12 cellular contexts compared by ENCODE assay signal in the genomic region with DNA sequence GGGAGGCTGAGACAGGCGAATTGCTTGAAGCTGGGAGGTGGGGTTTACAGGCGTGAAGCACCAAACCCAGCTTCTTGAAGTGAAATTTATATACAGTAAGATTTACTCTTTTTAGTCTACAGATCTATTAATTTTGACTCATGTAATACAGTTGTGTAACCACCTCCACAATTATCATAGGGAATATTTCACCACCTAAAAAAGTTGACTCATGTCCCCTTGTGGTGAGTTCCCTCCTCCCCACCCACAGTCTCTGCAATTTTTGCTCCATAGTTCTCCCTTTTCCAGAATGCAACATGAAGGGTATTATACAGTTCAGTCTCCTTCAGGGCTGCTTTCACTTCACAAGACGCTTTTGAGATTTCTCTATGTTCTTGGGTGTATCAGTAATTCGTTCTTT.
DNase-seq lines count a peak whose midpoint lies in the region; ATAC-seq lines count a peak whose summit lies in the region.
"Had no signal": no experiment of that assay in that cellular context is flagged by ENCODE, and none has a peak within 500 bp of the region (broad histone marks: within the 10 kb centered on the region; RNA-seq: fewer than 3 reads in every experiment).

No MANE protein-coding gene starts in this region.

- H3K9me3 Mint-ChIP-seq in stimulated activated naive CD8-positive, alpha-beta T cell treated with anti-CD3 and anti-CD28 coated beads, Interleukin-15, amount 100 ng/mL, for 72 hours = no peaks in the 10 kb centered on the region
- H3K9me3 Mint-ChIP-seq in stimulated activated naive B cell treated with anti-CD40 and anti-IgM and Interleukin-4, amounts not matched to agents 10 μg/mL and 1 μg/mL and 100 μg/mL, for 72 hours = no peaks in the 10 kb centered on the region
- H3K9me3 Mint-ChIP-seq: IgD-negative memory B cell had no signal

- H3K36me3 Mint-ChIP-seq in stimulated activated naive B cell treated with anti-CD40 and anti-IgM and Interleukin-4, amounts not matched to agents 10 μg/mL and 1 μg/mL and 100 μg/mL, for 72 hours = no peaks in the 10 kb centered on the region

- no peak for DNase-seq in stimulated activated naive CD8-positive, alpha-beta T cell treated with anti-CD3 and anti-CD28 coated beads, Interleukin-15, Interleukin-2, amounts not matched to agents 100 U/mL and 50 U/mL, for 24 hours
- DNase-seq in stimulated activated naive CD8-positive, alpha-beta T cell treated with anti-CD3 and anti-CD28 coated beads, Interleukin-15, amount 100 ng/mL, for 72 hours = no peak
- peak; percentile 63 for DNase-seq in SIG-M5 (lab: John Stamatoyannopoulos, UW)
- DNase-seq in glomerular visceral epithelial cell (ENCODE audit: extremely low spot score) = peak; percentile 28
- DNase-seq in stimulated activated naive B cell treated with anti-CD40 and anti-IgM and Interleukin-4, amounts not matched to agents 10 μg/mL and 1 μg/mL and 100 μg/mL, for 72 hours = no peak
- DNase-seq: activated effector memory CD4-positive, alpha-beta T cell treated with anti-CD3 and anti-CD28 coated beads, Interleukin-2, amount 50 U/mL, for 16 hours; sigmoid colon; WERI-Rb-1 had no signal

- peak; percentile 55 for ATAC-seq in stimulated activated naive CD8-positive, alpha-beta T cell treated with anti-CD3 and anti-CD28 coated beads, Interleukin-15, Interleukin-2, amounts not matched to agents 100 U/mL and 50 U/mL, for 24 hours
- no peak for ATAC-seq in stimulated activated naive CD8-positive, alpha-beta T cell treated with anti-CD3 and anti-CD28 coated beads, Interleukin-15, amount 100 ng/mL, for 72 hours
- no peak for ATAC-seq in HG03045 (IDR thresholded peaks at IDR 0.05; ENCODE audit: unreplicated experiment)
- ATAC-seq in GM18517 (IDR thresholded peaks at IDR 0.05; ENCODE audit: unreplicated experiment) = no peak
- ATAC-seq in stimulated activated naive B cell treated with anti-CD40 and anti-IgM and Interleukin-4, amounts not matched to agents 10 μg/mL and 1 μg/mL and 100 μg/mL, for 72 hours (replicated peaks) = no peak
- no peak for ATAC-seq in HG02840 (IDR thresholded peaks at IDR 0.05; ENCODE audit: low FRiP score, unreplicated experiment)

- peaks cover 33% of the 10 kb centered on the region for H3K4me1 Mint-ChIP-seq in stimulated activated naive CD8-positive, alpha-beta T cell treated with anti-CD3 and anti-CD28 coated beads, Interleukin-15, amount 100 ng/mL, for 72 hours
- H3K4me1 Mint-ChIP-seq in stimulated activated naive B cell treated with anti-CD40 and anti-IgM and Interleukin-4, amounts not matched to agents 10 μg/mL and 1 μg/mL and 100 μg/mL, for 72 hours = peaks cover 22 to 54% of the 10 kb centered on the region in 2 donors

- no peak overlapping the region for H3K27ac Mint-ChIP-seq in stimulated activated naive CD8-positive, alpha-beta T cell treated with anti-CD3 and anti-CD28 coated beads, Interleukin-15, amount 100 ng/mL, for 72 hours
- no peak overlapping the region for H3K27ac Mint-ChIP-seq in stimulated activated naive B cell treated with anti-CD40 and anti-IgM and Interleukin-4, amounts not matched to agents 10 μg/mL and 1 μg/mL and 100 μg/mL, for 72 hours
- H3K27ac Mint-ChIP-seq: IgD-negative memory B cell had no signal

- H3K27me3 Mint-ChIP-seq in stimulated activated naive CD8-positive, alpha-beta T cell treated with anti-CD3 and anti-CD28 coated beads, Interleukin-15, amount 100 ng/mL, for 72 hours = no peaks in the 10 kb centered on the region
- no peaks in the 10 kb centered on the region for H3K27me3 Mint-ChIP-seq in stimulated activated naive B cell treated with anti-CD40 and anti-IgM and Interleukin-4, amounts not matched to agents 10 μg/mL and 1 μg/mL and 100 μg/mL, for 72 hours
- H3K27me3 Mint-ChIP-seq: IgD-negative memory B cell had no signal

- H3K4me3 Mint-ChIP-seq in stimulated activated naive CD8-positive, alpha-beta T cell treated with anti-CD3 and anti-CD28 coated beads, Interleukin-15, amount 100 ng/mL, for 72 hours = no peak overlapping the region
- H3K4me3 Mint-ChIP-seq in stimulated activated naive B cell treated with anti-CD40 and anti-IgM and Interleukin-4, amounts not matched to agents 10 μg/mL and 1 μg/mL and 100 μg/mL, for 72 hours = no peak overlapping the region
- H3K4me3 Mint-ChIP-seq: IgD-negative memory B cell had no signal

Comparison
In these comparisons a context has a peak if more than half of its experiments do, and no peak if none do; other contexts are left out.
1. DNase-seq: peak in SIG-M5 (single experiment) and glomerular visceral epithelial cell (single experiment); none in stimulated activated naive CD8-positive, alpha-beta T cell treated with anti-CD3 and anti-CD28 coated beads, Interleukin-15, Interleukin-2, amounts not matched to agents 100 U/mL and 50 U/mL, for 24 hours (single experiment), stimulated activated naive CD8-positive, alpha-beta T cell treated with anti-CD3 and anti-CD28 coated beads, Interleukin-15, amount 100 ng/mL, for 72 hours (0 of 2) and stimulated activated naive B cell treated with anti-CD40 and anti-IgM and Interleukin-4, amounts not matched to agents 10 μg/mL and 1 μg/mL and 100 μg/mL, for 72 hours (single experiment).